Comparison of ENCODE assay signal across 9 cellular contexts in genomic region chr19:6587093-6587820, GRCh38. TPM values are rescaled to one million over a fixed set of nuclear protein-coding genes. Genes with fewer than 3 reads are reported as not detected.
DNase-seq lines count a peak whose midpoint lies in the region; ATAC-seq and TF ChIP-seq lines count a peak whose summit lies in the region.
"Had no signal": no experiment of that assay in that cellular context is flagged by ENCODE, and none has a peak within 500 bp of the region (broad histone marks: within the 10 kb centered on the region; RNA-seq: fewer than 3 reads in every experiment).

No MANE protein-coding gene starts in this region.

- H3K9me3 Mint-ChIP-seq in activated CD4-positive, alpha-beta T cell treated with anti-CD3 and anti-CD28 coated beads, Interleukin-2, amount 10 ng/mL, durations not matched to agents 7 days and 5 days, result no peaks in the 10 kb centered on the region
- H3K9me3 Mint-ChIP-seq in stimulated activated naive CD8-positive, alpha-beta T cell treated with anti-CD3 and anti-CD28 coated beads, Interleukin-15, amount 100 ng/mL, for 72 hours, result no peaks in the 10 kb centered on the region

- H3K4me1 Mint-ChIP-seq in activated CD4-positive, alpha-beta T cell treated with anti-CD3 and anti-CD28 coated beads, Interleukin-2, amount 10 ng/mL, durations not matched to agents 7 days and 5 days, result peaks cover 50% of the 10 kb centered on the region
- H3K4me1 Mint-ChIP-seq in stimulated activated naive CD8-positive, alpha-beta T cell treated with anti-CD3 and anti-CD28 coated beads, Interleukin-15, amount 100 ng/mL, for 72 hours, result peaks cover 56% of the 10 kb centered on the region

- peaks cover 8% of the 10 kb centered on the region for H3K36me3 Mint-ChIP-seq in activated CD4-positive, alpha-beta T cell treated with anti-CD3 and anti-CD28 coated beads, Interleukin-2, amount 10 ng/mL, durations not matched to agents 7 days and 5 days (ENCODE audit: low read depth)

- peak overlapping the region; percentile 74 for H3K4me3 Mint-ChIP-seq in activated CD4-positive, alpha-beta T cell treated with anti-CD3 and anti-CD28 coated beads, Interleukin-2, amount 10 ng/mL, durations not matched to agents 7 days and 5 days
- H3K4me3 Mint-ChIP-seq in stimulated activated naive CD8-positive, alpha-beta T cell treated with anti-CD3 and anti-CD28 coated beads, Interleukin-15, amount 100 ng/mL, for 72 hours, result peak overlapping the region; percentile 85 to 96

- CTCF ChIA-PET in activated CD4-positive, alpha-beta T cell treated with anti-CD3 and anti-CD28 coated beads, Interleukin-2, amount 10 ng/mL, durations not matched to agents 7 days and 5 days (lab: Charles Lee), result interaction anchor here (0.8 to 1.3 kb wide), 4 partner anchors 10 to 276 kb away, joined by 3 to 5 read pairs (median 3); no protein-coding TSS in a partner anchor

- peak; percentile 22 for ATAC-seq in stimulated activated naive CD8-positive, alpha-beta T cell treated with anti-CD3 and anti-CD28 coated beads, Interleukin-15, amount 100 ng/mL, for 72 hours
- no peak for ATAC-seq in GM19467 (IDR thresholded peaks at IDR 0.05; ENCODE audit: unreplicated experiment)

- peaks cover 54% of the 10 kb centered on the region for H3K27me3 Mint-ChIP-seq in activated CD4-positive, alpha-beta T cell treated with anti-CD3 and anti-CD28 coated beads, Interleukin-2, amount 10 ng/mL, durations not matched to agents 7 days and 5 days
- H3K27me3 Mint-ChIP-seq in stimulated activated naive CD8-positive, alpha-beta T cell treated with anti-CD3 and anti-CD28 coated beads, Interleukin-15, amount 100 ng/mL, for 72 hours, result peaks cover 52% of the 10 kb centered on the region

- POLR2A ChIA-PET in activated CD4-positive, alpha-beta T cell treated with anti-CD3 and anti-CD28 coated beads, Interleukin-2, amount 10 ng/mL, durations not matched to agents 7 days and 5 days (lab: Charles Lee), result no interaction called here

- peak; percentile 54 for TF ChIP-seq POLR2A in Raji (IDR thresholded peaks at IDR 0.05; ENCODE audit: insufficient read depth, low read depth, low read length)

- peak; percentile 24 for DNase-seq in activated CD4-positive, alpha-beta T cell treated with anti-CD3 and anti-CD28 coated beads, Interleukin-2, amount 10 ng/mL, durations not matched to agents 7 days and 5 days
- DNase-seq in activated CD4-positive, alpha-beta T cell treated with anti-CD3 and anti-CD28 coated beads, Interleukin-2, amount 50 U/mL, for 48 hours, result no peak
- peak; percentile 51 for DNase-seq in germinal center (ENCODE audit: low spot score)
- DNase-seq in stimulated activated naive CD8-positive, alpha-beta T cell treated with anti-CD3 and anti-CD28 coated beads, Interleukin-15, amount 100 ng/mL, for 72 hours, result no peak
- DNase-seq in NCI-H1930 (lab: John Stamatoyannopoulos, UW), result no peak
- DNase-seq in anterior cingulate cortex (lab: John Stamatoyannopoulos, UW), result no peak
- DNase-seq: cortex of kidney had no signal

- peak overlapping the region; percentile 32 for H3K27ac Mint-ChIP-seq in activated CD4-positive, alpha-beta T cell treated with anti-CD3 and anti-CD28 coated beads, Interleukin-2, amount 10 ng/mL, durations not matched to agents 7 days and 5 days
- no peak overlapping the region for H3K27ac Mint-ChIP-seq in stimulated activated naive CD8-positive, alpha-beta T cell treated with anti-CD3 and anti-CD28 coated beads, Interleukin-15, amount 100 ng/mL, for 72 hours

RNA-seq across cellular contexts. Expression of gene CD70, which starts 3.7 kb away (rescaled TPM):
- 10 to 100 TPM; 12.6 to 12.9 TPM for total RNA-seq in activated CD4-positive, alpha-beta T cell treated with anti-CD3 and anti-CD28 coated beads, Interleukin-2, amount 10 ng/mL, durations not matched to agents 7 days and 5 days

RNA-seq across cellular contexts. Expression of gene TNFSF9, which starts 56.4 kb away (rescaled TPM):
- 1 to 10 TPM; 1.1 to 1.5 TPM for total RNA-seq in activated CD4-positive, alpha-beta T cell treated with anti-CD3 and anti-CD28 coated beads, Interleukin-2, amount 10 ng/mL, durations not matched to agents 7 days and 5 days

Comparison
In these comparisons a context has a peak if more than half of its experiments do, and no peak if none do; other contexts are left out.
1. DNase-seq: peak in activated CD4-positive, alpha-beta T cell treated with anti-CD3 and anti-CD28 coated beads, Interleukin-2, amount 10 ng/mL, durations not matched to agents 7 days and 5 days (single experiment) and germinal center (single experiment); none in activated CD4-positive, alpha-beta T cell treated with anti-CD3 and anti-CD28 coated beads, Interleukin-2, amount 50 U/mL, for 48 hours (0 of 2), stimulated activated naive CD8-positive, alpha-beta T cell treated with anti-CD3 and anti-CD28 coated beads, Interleukin-15, amount 100 ng/mL, for 72 hours (0 of 2), NCI-H1930 (0 of 2) and anterior cingulate cortex (0 of 58).